ENCODE assay signal across 1 cellular context in the genomic region with DNA sequence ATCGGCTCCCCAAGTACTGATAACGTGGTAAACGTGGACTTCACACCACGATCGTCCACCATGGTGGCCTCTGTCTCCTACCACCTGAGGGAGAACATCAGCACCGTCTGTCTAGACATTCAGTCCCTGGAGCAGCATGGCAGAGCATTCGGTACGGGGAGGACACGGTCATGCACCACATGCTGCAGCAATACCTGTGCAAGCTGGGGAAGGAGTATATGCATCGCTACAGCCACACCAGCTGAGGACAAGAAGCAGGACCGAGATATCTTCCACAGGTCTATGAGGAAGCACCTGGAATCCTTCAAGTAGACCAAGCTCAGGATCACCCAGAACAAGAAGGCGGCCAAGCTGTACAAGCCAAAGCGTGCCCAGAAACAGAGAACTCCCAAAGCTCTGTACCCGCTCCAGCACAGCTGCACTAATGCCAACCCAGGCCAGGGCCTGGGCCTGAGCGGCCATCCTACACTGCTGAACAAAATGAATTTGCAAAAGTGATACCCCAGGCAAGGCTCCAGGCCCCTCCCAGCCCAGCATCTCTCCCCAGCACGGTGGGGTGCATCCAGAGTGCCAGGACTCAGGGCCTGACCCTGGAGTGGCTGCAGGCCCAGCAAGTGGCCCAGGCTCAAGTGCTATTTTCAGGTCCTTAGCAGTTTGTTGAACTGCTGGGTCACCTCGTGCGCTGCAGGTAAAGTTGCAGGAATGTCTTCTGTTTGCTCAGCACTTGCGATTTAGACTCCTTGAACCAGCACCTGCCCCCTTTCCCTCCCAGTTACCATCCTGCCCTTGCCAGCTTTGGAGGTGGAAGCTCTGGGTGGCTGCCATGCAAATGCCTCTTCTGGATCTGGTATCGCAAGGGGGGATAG.
A peak's percentile ranks its signal among the peaks of the same experiment; 100 is the strongest.
TF ChIP-seq lines count a peak whose summit lies in the region.

No MANE protein-coding gene starts in this region.

TF ChIP-seq in K562, 482 proteins besides CTCF, POLR2A, EP300 and RAD21 (continues in another document):
- TF ChIP-seq ZKSCAN1 (IDR thresholded peaks at IDR 0.05; ENCODE audit: low read depth, low read length), result no peak
- TF ChIP-seq SMAD4 (CRISPR knock-in tag; conservative IDR thresholded peaks at IDR 0.05), result no peak
- TF ChIP-seq CBFA2T3 (IDR thresholded peaks at IDR 0.05), result no peak
- no peak for TF ChIP-seq HNRNPK (IDR thresholded peaks at IDR 0.05; ENCODE audit: low read depth, low read length, poor library complexity, severe bottlenecking)
- TF ChIP-seq ZNF324 (CRISPR knock-in tag; IDR thresholded peaks at IDR 0.05), result no peak
- TF ChIP-seq, protein P1, sequence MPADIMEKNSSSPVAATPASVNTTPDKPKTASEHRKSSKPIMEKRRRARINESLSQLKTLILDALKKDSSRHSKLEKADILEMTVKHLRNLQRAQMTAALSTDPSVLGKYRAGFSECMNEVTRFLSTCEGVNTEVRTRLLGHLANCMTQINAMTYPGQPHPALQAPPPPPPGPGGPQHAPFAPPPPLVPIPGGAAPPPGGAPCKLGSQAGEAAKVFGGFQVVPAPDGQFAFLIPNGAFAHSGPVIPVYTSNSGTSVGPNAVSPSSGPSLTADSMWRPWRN (IDR thresholded peaks at IDR 0.05; ENCODE audit: low read depth), result no peak
- no peak for TF ChIP-seq ARID2 (IDR thresholded peaks at IDR 0.05)
- no peak for TF ChIP-seq HDAC2 (IDR thresholded peaks at IDR 0.05)
- TF ChIP-seq GABPA (tag; conservative IDR thresholded peaks at IDR 0.05; ENCODE audit: low read depth), result no peak
- TF ChIP-seq, protein P2, sequence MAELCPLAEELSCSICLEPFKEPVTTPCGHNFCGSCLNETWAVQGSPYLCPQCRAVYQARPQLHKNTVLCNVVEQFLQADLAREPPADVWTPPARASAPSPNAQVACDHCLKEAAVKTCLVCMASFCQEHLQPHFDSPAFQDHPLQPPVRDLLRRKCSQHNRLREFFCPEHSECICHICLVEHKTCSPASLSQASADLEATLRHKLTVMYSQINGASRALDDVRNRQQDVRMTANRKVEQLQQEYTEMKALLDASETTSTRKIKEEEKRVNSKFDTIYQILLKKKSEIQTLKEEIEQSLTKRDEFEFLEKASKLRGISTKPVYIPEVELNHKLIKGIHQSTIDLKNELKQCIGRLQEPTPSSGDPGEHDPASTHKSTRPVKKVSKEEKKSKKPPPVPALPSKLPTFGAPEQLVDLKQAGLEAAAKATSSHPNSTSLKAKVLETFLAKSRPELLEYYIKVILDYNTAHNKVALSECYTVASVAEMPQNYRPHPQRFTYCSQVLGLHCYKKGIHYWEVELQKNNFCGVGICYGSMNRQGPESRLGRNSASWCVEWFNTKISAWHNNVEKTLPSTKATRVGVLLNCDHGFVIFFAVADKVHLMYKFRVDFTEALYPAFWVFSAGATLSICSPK (IDR thresholded peaks at IDR 0.05; ENCODE audit: borderline replicate concordance), result no peak
- TF ChIP-seq ZNF445 (CRISPR knock-in tag; IDR thresholded peaks at IDR 0.05; ENCODE audit: low read depth), result no peak
- TF ChIP-seq ZSCAN32 (CRISPR knock-in tag; IDR thresholded peaks at IDR 0.05), result no peak
- TF ChIP-seq MIER1 (IDR thresholded peaks at IDR 0.05; ENCODE audit: low read depth), result no peak
- TF ChIP-seq SNRNP70 (optimal IDR thresholded peaks at IDR 0.05; ENCODE audit: low read depth, low read length), result no peak
- no peak for TF ChIP-seq EGR1 (conservative IDR thresholded peaks at IDR 0.05)
- no peak for TF ChIP-seq PURB (CRISPR knock-in tag; IDR thresholded peaks at IDR 0.05; ENCODE audit: low read depth)
- TF ChIP-seq, protein P3, sequence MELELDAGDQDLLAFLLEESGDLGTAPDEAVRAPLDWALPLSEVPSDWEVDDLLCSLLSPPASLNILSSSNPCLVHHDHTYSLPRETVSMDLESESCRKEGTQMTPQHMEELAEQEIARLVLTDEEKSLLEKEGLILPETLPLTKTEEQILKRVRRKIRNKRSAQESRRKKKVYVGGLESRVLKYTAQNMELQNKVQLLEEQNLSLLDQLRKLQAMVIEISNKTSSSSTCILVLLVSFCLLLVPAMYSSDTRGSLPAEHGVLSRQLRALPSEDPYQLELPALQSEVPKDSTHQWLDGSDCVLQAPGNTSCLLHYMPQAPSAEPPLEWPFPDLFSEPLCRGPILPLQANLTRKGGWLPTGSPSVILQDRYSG (tag; conservative IDR thresholded peaks at IDR 0.05; ENCODE audit: low read depth), result no peak
- no peak for TF ChIP-seq HIVEP1 (CRISPR knock-in tag; IDR thresholded peaks at IDR 0.05)
- TF ChIP-seq RB1 (IDR thresholded peaks at IDR 0.05; ENCODE audit: low read depth), result no peak
- TF ChIP-seq CAMTA2 (CRISPR knock-in tag; conservative IDR thresholded peaks at IDR 0.05), result no peak
- TF ChIP-seq NR4A1 (CRISPR knock-in tag; IDR thresholded peaks at IDR 0.05), result no peak
- TF ChIP-seq NR4A1 (tag; IDR thresholded peaks at IDR 0.05), result no peak
- TF ChIP-seq ETV1 (tag; conservative IDR thresholded peaks at IDR 0.05; ENCODE audit: low read depth), result no peak
- TF ChIP-seq SMARCE1 (IDR thresholded peaks at IDR 0.05), result no peak
- TF ChIP-seq RBM22 (IDR thresholded peaks at IDR 0.05; ENCODE audit: low read depth, low read length, poor library complexity, severe bottlenecking), result no peak
- TF ChIP-seq, protein P4, sequence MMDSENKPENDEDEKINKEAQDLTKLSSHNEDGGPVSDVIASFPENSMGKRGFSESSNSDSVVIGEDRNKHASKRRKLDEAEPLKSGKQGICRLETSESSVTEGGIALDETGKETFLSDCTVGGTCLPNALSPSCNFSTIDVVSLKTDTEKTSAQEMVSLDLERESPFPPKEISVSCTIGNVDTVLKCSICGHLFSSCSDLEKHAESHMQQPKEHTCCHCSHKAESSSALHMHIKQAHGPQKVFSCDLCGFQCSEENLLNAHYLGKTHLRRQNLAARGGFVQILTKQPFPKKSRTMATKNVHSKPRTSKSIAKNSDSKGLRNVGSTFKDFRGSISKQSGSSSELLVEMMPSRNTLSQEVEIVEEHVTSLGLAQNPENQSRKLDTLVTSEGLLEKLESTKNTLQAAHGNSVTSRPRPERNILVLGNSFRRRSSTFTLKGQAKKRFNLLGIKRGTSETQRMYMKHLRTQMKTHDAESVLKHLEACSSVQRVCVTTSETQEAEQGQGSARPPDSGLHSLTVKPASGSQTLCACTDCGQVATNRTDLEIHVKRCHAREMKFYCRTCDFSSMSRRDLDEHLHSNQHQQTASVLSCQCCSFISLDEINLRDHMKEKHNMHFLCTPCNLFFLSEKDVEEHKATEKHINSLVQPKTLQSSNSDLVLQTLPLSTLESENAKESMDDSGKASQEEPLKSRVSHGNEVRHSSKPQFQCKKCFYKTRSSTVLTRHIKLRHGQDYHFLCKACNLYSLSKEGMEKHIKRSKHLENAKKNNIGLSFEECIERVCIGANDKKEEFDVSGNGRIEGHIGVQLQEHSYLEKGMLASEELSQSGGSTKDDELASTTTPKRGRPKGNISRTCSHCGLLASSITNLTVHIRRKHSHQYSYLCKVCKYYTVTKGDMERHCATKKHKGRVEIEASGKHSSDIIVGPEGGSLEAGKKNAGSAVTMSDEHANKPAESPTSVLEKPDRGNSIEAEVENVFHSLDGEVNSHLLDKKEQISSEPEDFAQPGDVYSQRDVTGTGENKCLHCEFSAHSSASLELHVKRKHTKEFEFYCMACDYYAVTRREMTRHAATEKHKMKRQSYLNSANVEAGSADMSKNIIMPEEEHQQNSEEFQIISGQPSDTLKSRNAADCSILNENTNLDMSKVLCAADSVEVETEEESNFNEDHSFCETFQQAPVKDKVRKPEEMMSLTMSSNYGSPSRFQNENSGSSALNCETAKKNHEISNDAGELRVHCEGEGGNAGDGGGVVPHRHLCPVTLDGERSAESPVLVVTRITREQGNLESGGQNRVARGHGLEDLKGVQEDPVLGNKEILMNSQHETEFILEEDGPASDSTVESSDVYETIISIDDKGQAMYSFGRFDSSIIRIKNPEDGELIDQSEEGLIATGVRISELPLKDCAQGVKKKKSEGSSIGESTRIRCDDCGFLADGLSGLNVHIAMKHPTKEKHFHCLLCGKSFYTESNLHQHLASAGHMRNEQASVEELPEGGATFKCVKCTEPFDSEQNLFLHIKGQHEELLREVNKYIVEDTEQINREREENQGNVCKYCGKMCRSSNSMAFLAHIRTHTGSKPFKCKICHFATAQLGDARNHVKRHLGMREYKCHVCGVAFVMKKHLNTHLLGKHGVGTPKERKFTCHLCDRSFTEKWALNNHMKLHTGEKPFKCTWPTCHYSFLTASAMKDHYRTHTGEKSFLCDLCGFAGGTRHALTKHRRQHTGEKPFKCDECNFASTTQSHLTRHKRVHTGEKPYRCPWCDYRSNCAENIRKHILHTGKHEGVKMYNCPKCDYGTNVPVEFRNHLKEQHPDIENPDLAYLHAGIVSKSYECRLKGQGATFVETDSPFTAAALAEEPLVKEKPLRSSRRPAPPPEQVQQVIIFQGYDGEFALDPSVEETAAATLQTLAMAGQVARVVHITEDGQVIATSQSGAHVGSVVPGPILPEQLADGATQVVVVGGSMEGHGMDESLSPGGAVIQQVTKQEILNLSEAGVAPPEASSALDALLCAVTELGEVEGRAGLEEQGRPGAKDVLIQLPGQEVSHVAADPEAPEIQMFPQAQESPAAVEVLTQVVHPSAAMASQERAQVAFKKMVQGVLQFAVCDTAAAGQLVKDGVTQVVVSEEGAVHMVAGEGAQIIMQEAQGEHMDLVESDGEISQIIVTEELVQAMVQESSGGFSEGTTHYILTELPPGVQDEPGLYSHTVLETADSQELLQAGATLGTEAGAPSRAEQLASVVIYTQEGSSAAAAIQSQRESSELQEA (IDR thresholded peaks at IDR 0.05; ENCODE audit: low read depth), result no peak
- TF ChIP-seq ZC3H4 (CRISPR knock-in tag; IDR thresholded peaks at IDR 0.05; ENCODE audit: borderline replicate concordance), result 0 out of 2 replicates have a peak, but pooled peaks have one; percentile 83
- TF ChIP-seq, protein P5, sequence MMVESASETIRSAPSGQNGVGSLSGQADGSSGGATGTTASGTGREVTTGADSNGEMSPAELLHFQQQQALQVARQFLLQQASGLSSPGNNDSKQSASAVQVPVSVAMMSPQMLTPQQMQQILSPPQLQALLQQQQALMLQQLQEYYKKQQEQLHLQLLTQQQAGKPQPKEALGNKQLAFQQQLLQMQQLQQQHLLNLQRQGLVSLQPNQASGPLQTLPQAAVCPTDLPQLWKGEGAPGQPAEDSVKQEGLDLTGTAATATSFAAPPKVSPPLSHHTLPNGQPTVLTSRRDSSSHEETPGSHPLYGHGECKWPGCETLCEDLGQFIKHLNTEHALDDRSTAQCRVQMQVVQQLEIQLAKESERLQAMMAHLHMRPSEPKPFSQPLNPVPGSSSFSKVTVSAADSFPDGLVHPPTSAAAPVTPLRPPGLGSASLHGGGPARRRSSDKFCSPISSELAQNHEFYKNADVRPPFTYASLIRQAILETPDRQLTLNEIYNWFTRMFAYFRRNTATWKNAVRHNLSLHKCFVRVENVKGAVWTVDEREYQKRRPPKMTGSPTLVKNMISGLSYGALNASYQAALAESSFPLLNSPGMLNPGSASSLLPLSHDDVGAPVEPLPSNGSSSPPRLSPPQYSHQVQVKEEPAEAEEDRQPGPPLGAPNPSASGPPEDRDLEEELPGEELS (CRISPR knock-in tag; IDR thresholded peaks at IDR 0.05; ENCODE audit: borderline replicate concordance), result no peak
- TF ChIP-seq MCM3 (IDR thresholded peaks at IDR 0.05), result no peak
- peak; percentile 15; the same call in 1 of the 2 replicates for TF ChIP-seq POLR2AphosphoS5 (IDR thresholded peaks at IDR 0.05; ENCODE audit: control insufficient read depth, insufficient read depth, low read depth, low read length)
- TF ChIP-seq ZFPM2 (CRISPR knock-in tag; IDR thresholded peaks at IDR 0.05), result no peak
- TF ChIP-seq, protein P6, sequence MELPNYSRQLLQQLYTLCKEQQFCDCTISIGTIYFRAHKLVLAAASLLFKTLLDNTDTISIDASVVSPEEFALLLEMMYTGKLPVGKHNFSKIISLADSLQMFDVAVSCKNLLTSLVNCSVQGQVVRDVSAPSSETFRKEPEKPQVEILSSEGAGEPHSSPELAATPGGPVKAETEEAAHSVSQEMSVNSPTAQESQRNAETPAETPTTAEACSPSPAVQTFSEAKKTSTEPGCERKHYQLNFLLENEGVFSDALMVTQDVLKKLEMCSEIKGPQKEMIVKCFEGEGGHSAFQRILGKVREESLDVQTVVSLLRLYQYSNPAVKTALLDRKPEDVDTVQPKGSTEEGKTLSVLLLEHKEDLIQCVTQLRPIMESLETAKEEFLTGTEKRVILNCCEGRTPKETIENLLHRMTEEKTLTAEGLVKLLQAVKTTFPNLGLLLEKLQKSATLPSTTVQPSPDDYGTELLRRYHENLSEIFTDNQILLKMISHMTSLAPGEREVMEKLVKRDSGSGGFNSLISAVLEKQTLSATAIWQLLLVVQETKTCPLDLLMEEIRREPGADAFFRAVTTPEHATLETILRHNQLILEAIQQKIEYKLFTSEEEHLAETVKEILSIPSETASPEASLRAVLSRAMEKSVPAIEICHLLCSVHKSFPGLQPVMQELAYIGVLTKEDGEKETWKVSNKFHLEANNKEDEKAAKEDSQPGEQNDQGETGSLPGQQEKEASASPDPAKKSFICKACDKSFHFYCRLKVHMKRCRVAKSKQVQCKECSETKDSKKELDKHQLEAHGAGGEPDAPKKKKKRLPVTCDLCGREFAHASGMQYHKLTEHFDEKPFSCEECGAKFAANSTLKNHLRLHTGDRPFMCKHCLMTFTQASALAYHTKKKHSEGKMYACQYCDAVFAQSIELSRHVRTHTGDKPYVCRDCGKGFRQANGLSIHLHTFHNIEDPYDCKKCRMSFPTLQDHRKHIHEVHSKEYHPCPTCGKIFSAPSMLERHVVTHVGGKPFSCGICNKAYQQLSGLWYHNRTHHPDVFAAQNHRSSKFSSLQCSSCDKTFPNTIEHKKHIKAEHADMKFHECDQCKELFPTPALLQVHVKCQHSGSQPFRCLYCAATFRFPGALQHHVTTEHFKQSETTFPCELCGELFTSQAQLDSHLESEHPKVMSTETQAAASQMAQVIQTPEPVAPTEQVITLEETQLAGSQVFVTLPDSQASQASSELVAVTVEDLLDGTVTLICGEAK (IDR thresholded peaks at IDR 0.05), result no peak
- TF ChIP-seq, protein P6 (CRISPR knock-in tag; IDR thresholded peaks at IDR 0.05), result peak; percentile 32
- peak; percentile 29; the same call in 1 of the 2 replicates for TF ChIP-seq STAG1 (CRISPR knock-in tag; IDR thresholded peaks at IDR 0.05; ENCODE audit: borderline replicate concordance)
